ENCODE assay signal across 8 cellular contexts in the genomic region with DNA sequence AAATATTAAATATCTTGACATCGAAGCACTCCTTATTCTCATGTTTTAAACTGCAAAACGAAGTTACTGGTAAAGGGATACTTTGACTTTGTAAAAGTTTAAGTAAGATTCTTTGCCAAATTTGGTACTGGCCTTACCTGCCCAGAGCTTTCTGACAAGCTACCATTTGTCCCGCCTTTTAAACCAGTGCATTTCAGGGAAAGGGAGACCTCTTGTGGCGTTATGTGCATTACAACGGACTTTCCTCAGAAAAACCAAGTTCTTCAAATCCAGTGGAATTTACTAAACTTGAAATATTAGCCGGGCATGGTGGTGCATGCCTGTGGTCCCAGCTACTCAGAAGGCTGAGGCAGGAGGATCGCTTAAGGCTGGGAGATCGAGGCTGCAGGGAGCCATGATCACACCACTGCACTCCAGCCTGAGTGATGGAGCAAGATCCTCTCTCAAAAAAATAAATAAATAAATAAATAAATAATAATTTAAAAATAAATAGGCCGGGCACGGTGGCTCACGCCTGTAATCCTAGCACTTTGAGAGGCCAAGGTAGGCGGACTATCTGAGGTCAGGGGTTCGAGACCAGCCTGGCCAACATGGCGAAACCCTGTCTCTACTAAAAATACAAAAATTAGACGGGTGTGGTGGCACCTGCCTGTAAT. TPM values are rescaled to one million over a fixed set of nuclear protein-coding genes. Genes with fewer than 3 reads are reported as not detected.
DNase-seq lines count a peak whose midpoint lies in the region; ATAC-seq and TF ChIP-seq lines count a peak whose summit lies in the region.
"Not testable (repeated sequence)": the region's sequence is repeated elsewhere in the genome, so short reads cannot be mapped to it uniquely, and the experiment has no call there.

No MANE protein-coding gene starts in this region.

- not testable (repeated sequence) for H3K36me3 ChIP-seq in Panc1 (ENCODE audit: control insufficient read depth, insufficient read depth, low read length); colonic mucosa

- H3K9ac ChIP-seq in colonic mucosa (ENCODE audit: low read depth in 2 of 2, low read length in 2 of 2): not testable (repeated sequence)

- in situ Hi-C loops in Panc1 (cut with HindIII; ENCODE audit: low pct_unique_long_range_greater_than_20kb, low sequenced_read_pairs): not testable (repeated sequence)

- peak; percentile 44; the same call in 1 of the 2 replicates for ATAC-seq in Panc1

- H3K27me3 ChIP-seq in Panc1 (ENCODE audit: control insufficient read depth, insufficient read depth, low read length); colonic mucosa: not testable (repeated sequence)

- not testable (repeated sequence) for H3K27ac Mint-ChIP-seq in activated CD4-positive, alpha-beta memory T cell treated with anti-CD3 and anti-CD28 coated beads, Interleukin-2, amount 10 ng/mL, durations not matched to agents 7 days and 5 days

- peak; percentile 73 for TF ChIP-seq CTCF in AG04449 (IDR thresholded peaks at IDR 0.05; ENCODE audit: insufficient read depth, low read length, missing control alignments)
- TF ChIP-seq CTCF in GM12873 (IDR thresholded peaks at IDR 0.05; ENCODE audit: insufficient read depth, low read depth, low read length, missing control alignments): peak; percentile 80
- peak; percentile 83 for TF ChIP-seq CTCF in Panc1 (IDR thresholded peaks at IDR 0.05)
- peak; percentile 75 for TF ChIP-seq CTCF in colonic mucosa (IDR thresholded peaks at IDR 0.05)

- not testable (repeated sequence) for H3K27ac ChIP-seq in Panc1 (ENCODE audit: low read length); colonic mucosa

- H3K4me3 ChIP-seq in AG04449 (ENCODE audit: low read depth, low read length); Panc1 (ENCODE audit: low read depth in 2 of 2, low read length in 2 of 2); colonic mucosa: not testable (repeated sequence)

- H3K27me3 Mint-ChIP-seq in activated CD4-positive, alpha-beta memory T cell treated with anti-CD3 and anti-CD28 coated beads, Interleukin-2, amount 10 ng/mL, durations not matched to agents 7 days and 5 days: peaks cover 48% of the 10 kb centered on the region

- H3K36me3 Mint-ChIP-seq in activated CD4-positive, alpha-beta memory T cell treated with anti-CD3 and anti-CD28 coated beads, Interleukin-2, amount 10 ng/mL, durations not matched to agents 7 days and 5 days (ENCODE audit: low read depth): not testable (repeated sequence)

- DNase-seq in AG04449 (ENCODE audit: low read depth, low spot score): not testable (repeated sequence)
- DNase-seq in NCI-H1092 (lab: John Stamatoyannopoulos, UW): peak; percentile 20
- peak; percentile 82 for DNase-seq in Panc1 (ENCODE audit: low read depth, low spot score)
- DNase-seq in activated CD4-positive, alpha-beta memory T cell treated with anti-CD3 and anti-CD28 coated beads, Interleukin-2, amount 10 ng/mL, durations not matched to agents 7 days and 5 days: peak; percentile 48
- peak; percentile 63 for DNase-seq in colonic mucosa
- peak; percentile 81 for DNase-seq in iris pigment epithelial cell (ENCODE audit: low read depth)
- peak; percentile 71 for DNase-seq in retina

- intact Hi-C loops in Panc1 (cut with micrococcal nuclease; ENCODE audit: unreplicated experiment): loop anchor here (1.0 kb wide), 1 partner anchor 74 kb away; no protein-coding TSS in a partner anchor
- intact Hi-C loops in colonic mucosa (cut with DNase I): loop anchor here (2.0 kb wide), 1 partner anchor 74 kb away; no protein-coding TSS in a partner anchor

- H3K4me1 ChIP-seq in Panc1 (ENCODE audit: control insufficient read depth, insufficient read depth, low read length); colonic mucosa: not testable (repeated sequence)

- BruUV-seq in Panc1 (replicated peaks; lab: Mats Ljungman, UMichigan): not testable (repeated sequence)

- H3K9me3 Mint-ChIP-seq in activated CD4-positive, alpha-beta memory T cell treated with anti-CD3 and anti-CD28 coated beads, Interleukin-2, amount 10 ng/mL, durations not matched to agents 7 days and 5 days: not testable (repeated sequence)

- not testable (repeated sequence) for H3K9me3 ChIP-seq in Panc1 (ENCODE audit: control insufficient read depth, insufficient read depth, low read depth, low read length); colonic mucosa

- H3K4me1 Mint-ChIP-seq in activated CD4-positive, alpha-beta memory T cell treated with anti-CD3 and anti-CD28 coated beads, Interleukin-2, amount 10 ng/mL, durations not matched to agents 7 days and 5 days: not testable (repeated sequence)

- POLR2A ChIA-PET in AG04449 (lab: Yijun Ruan, JAX): not testable (repeated sequence)
- POLR2A ChIA-PET in Panc1 (lab: Charles Lee): interaction anchor here (0.6 kb wide), 1 partner anchor 98 kb away, joined by 3 read pairs; no protein-coding TSS in a partner anchor
- POLR2A ChIA-PET in activated CD4-positive, alpha-beta memory T cell treated with anti-CD3 and anti-CD28 coated beads, Interleukin-2, amount 10 ng/mL, durations not matched to agents 7 days and 5 days (lab: Charles Lee): interaction anchor here (1.2 to 1.4 kb wide), 3 partner anchors 10 to 27 kb away, joined by 3 to 4 read pairs (median 3); a partner anchor contains a TSS

- CTCF ChIA-PET in AG04449 (lab: Yijun Ruan, JAX) (interaction anchor here (0.6 to 17.1 kb wide), 38 partner anchors 8 to 743 kb away, joined by 3 to 820 read pairs (median 5); a partner anchor contains a TSS), Panc1 (lab: Charles Lee) (interaction anchor here (0.6 to 5.0 kb wide), 8 partner anchors 37 to 455 kb away, joined by 3 to 63 read pairs (median 3); no protein-coding TSS in a partner anchor)
- CTCF ChIA-PET in activated CD4-positive, alpha-beta memory T cell treated with anti-CD3 and anti-CD28 coated beads, Interleukin-2, amount 10 ng/mL, durations not matched to agents 7 days and 5 days (lab: Charles Lee): interaction anchor here (0.6 to 4.7 kb wide), 29 partner anchors 10 to 721 kb away, joined by 3 to 87 read pairs (median 5); a partner anchor contains a TSS

- not testable (repeated sequence) for H3K4me3 Mint-ChIP-seq in activated CD4-positive, alpha-beta memory T cell treated with anti-CD3 and anti-CD28 coated beads, Interleukin-2, amount 10 ng/mL, durations not matched to agents 7 days and 5 days

RNA-seq across cellular contexts. Expression of a gene that starts 3.3 kb away (rescaled TPM):
- total RNA-seq in Panc1 (2021; ENCODE audit: unreplicated experiment) (0.49 TPM), colonic mucosa (10 to 100 TPM in 1 of 2 donors, 1 to 10 TPM in 1; 1.3 to 13.8 TPM)
- 0.27 TPM for polyA plus RNA-seq in Panc1 (2012; ENCODE audit: insufficient read length)
- total RNA-seq in activated CD4-positive, alpha-beta memory T cell treated with anti-CD3 and anti-CD28 coated beads, Interleukin-2, amount 10 ng/mL, durations not matched to agents 7 days and 5 days: under 1 TPM; 0.05 to 0.10 TPM

RNA-seq across cellular contexts. Expression of a gene that starts 20.2 kb away (rescaled TPM):
- 37.8 TPM for total RNA-seq in Panc1 (2021; ENCODE audit: unreplicated experiment)
- 24.2 TPM for polyA plus RNA-seq in Panc1 (2012; ENCODE audit: insufficient read length)
- total RNA-seq in activated CD4-positive, alpha-beta memory T cell treated with anti-CD3 and anti-CD28 coated beads, Interleukin-2, amount 10 ng/mL, durations not matched to agents 7 days and 5 days: 10 to 100 TPM; 30.8 to 31.4 TPM
- total RNA-seq in colonic mucosa: 10 to 100 TPM; 23.3 to 31.9 TPM

RNA-seq across cellular contexts. Expression of a gene that starts 56.8 kb away (rescaled TPM):
- total RNA-seq in Panc1 (2021; ENCODE audit: unreplicated experiment) (not detected), colonic mucosa (not detected)
- polyA plus RNA-seq in Panc1 (2012; ENCODE audit: insufficient read length): 0.55 TPM
- not detected for total RNA-seq in activated CD4-positive, alpha-beta memory T cell treated with anti-CD3 and anti-CD28 coated beads, Interleukin-2, amount 10 ng/mL, durations not matched to agents 7 days and 5 days
